In the genomic region with DNA sequence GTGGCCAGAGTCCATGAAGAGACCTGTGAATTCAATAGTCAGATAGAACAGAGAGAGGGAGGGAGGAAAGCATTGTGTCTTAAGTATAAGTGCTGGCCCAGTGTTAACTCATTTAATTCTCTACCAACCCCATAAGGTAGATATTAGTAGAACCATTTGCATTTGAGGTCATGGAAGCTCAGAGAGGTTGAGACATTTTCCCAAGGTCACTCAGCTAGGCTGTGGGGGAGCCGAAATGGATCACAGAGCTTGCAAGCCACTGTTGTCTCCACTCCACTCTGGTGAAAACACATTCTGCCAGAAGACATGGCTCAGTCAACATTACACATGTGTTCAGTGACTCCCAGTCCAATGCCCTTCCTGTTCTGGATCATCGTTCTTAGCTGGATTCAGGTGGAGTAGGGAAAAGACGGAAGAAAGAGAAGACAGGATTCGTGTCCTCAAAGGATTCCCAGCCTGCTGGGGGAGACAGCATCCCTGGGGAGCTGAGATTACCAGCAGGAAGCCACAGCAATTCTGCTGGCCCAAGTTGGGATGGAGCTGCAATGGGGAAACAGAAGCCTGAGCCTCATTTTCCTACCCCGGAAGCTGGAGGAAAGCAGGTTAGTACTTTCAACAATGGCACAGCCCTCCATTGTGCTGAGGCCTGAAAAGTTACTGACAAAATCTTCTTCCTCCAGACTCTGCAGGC, we compare ENCODE assay signal across 28 cellular contexts.
"Had no signal": no experiment of that assay in that cellular context is flagged by ENCODE, and none has a peak within 500 bp of the region (broad histone marks: within the 10 kb centered on the region; RNA-seq: fewer than 3 reads in every experiment).

No MANE protein-coding gene starts in this region.

- H3K4me1 ChIP-seq: heart right ventricle, lower lobe of right lung, stomach had no signal

- H3K4me1 Mint-ChIP-seq: activated CD4-positive, alpha-beta T cell treated with anti-CD3 and anti-CD28 coated beads for 36 hours had no signal

- H3K4me2 ChIP-seq: smooth muscle cell had no signal

- H3K4me3 Mint-ChIP-seq: activated CD4-positive, alpha-beta T cell treated with anti-CD3 and anti-CD28 coated beads for 36 hours; activated T-cell treated with anti-CD3 and anti-CD28 coated beads, Interleukin-2, amount 50 U/mL, for 72 hours; brain; natural killer cell treated with Interleukin-12 subunit alpha and Interleukin-12 subunit beta and Interleukin-15 and Interleukin-18, amount 100 ng/mL, for 72 hours; stimulated activated naive B cell treated with anti-CD40 and anti-IgM and Interleukin-4, amounts not matched to agents 10 μg/mL and 1 μg/mL and 100 μg/mL, for 72 hours had no signal

- H3K4me3 ChIP-seq: heart right ventricle, left lung, lower lobe of right lung, mucosa of descending colon, ovary, smooth muscle cell, stomach, tibial artery had no signal

- H3K9me3 ChIP-seq: heart right ventricle, left lung, lower lobe of right lung, mucosa of descending colon, neutrophil, ovary, stomach, tibial artery had no signal

- H3K27ac ChIP-seq: foreskin keratinocyte, heart right ventricle, left lung, lower lobe of right lung, neutrophil, ovary, stomach, tibial artery had no signal

- H3K9me3 Mint-ChIP-seq: activated naive CD4-positive, alpha-beta T cell treated with anti-CD3 and anti-CD28 coated beads, Interleukin-2, amount 50 U/mL, for 72 hours; activated T-cell treated with anti-CD3 and anti-CD28 coated beads, Interleukin-2, amount 50 U/mL, for 72 hours; natural killer cell treated with Interleukin-12 subunit alpha and Interleukin-12 subunit beta and Interleukin-15 and Interleukin-18, amount 100 ng/mL, for 72 hours; stimulated activated naive B cell treated with anti-CD40 and anti-IgM and Interleukin-4, amounts not matched to agents 10 μg/mL and 1 μg/mL and 100 μg/mL, for 72 hours had no signal

- ATAC-seq: activated CD4-positive, alpha-beta T cell treated with anti-CD3 and anti-CD28 coated beads for 36 hours; activated naive CD4-positive, alpha-beta T cell treated with anti-CD3 and anti-CD28 coated beads, Interleukin-2, amount 50 U/mL, for 72 hours; activated T-cell treated with anti-CD3 and anti-CD28 coated beads, Interleukin-2, amount 50 U/mL, for 72 hours; esophagus mucosa; foreskin keratinocyte; heart right ventricle; mucosa of descending colon; natural killer cell treated with Interleukin-12 subunit alpha and Interleukin-12 subunit beta and Interleukin-15 and Interleukin-18, amount 100 ng/mL, for 72 hours; stimulated activated naive B cell treated with anti-CD40 and anti-IgM and Interleukin-4, amounts not matched to agents 10 μg/mL and 1 μg/mL and 100 μg/mL, for 72 hours had no signal

- H3K36me3 ChIP-seq: heart right ventricle, left lung, lower lobe of right lung, neutrophil, ovary, stomach, tibial artery had no signal

- H3K36me3 Mint-ChIP-seq: activated naive CD4-positive, alpha-beta T cell treated with anti-CD3 and anti-CD28 coated beads, Interleukin-2, amount 50 U/mL, for 72 hours; brain; natural killer cell treated with Interleukin-12 subunit alpha and Interleukin-12 subunit beta and Interleukin-15 and Interleukin-18, amount 100 ng/mL, for 72 hours; stimulated activated naive B cell treated with anti-CD40 and anti-IgM and Interleukin-4, amounts not matched to agents 10 μg/mL and 1 μg/mL and 100 μg/mL, for 72 hours had no signal

- H3K27me3 ChIP-seq: foreskin keratinocyte, left lung, ovary, stomach, tibial artery had no signal

- H3K27ac Mint-ChIP-seq: activated CD4-positive, alpha-beta T cell treated with anti-CD3 and anti-CD28 coated beads for 36 hours; activated naive CD4-positive, alpha-beta T cell treated with anti-CD3 and anti-CD28 coated beads, Interleukin-2, amount 50 U/mL, for 72 hours; activated T-cell treated with anti-CD3 and anti-CD28 coated beads, Interleukin-2, amount 50 U/mL, for 72 hours; natural killer cell treated with Interleukin-12 subunit alpha and Interleukin-12 subunit beta and Interleukin-15 and Interleukin-18, amount 100 ng/mL, for 72 hours; progenitor cell of endocrine pancreas; stimulated activated naive B cell treated with anti-CD40 and anti-IgM and Interleukin-4, amounts not matched to agents 10 μg/mL and 1 μg/mL and 100 μg/mL, for 72 hours had no signal

- DNase-seq: activated CD4-positive, alpha-beta T cell treated with anti-CD3 and anti-CD28 coated beads for 36 hours; activated CD4-positive, CD25-positive, alpha-beta regulatory T cell; activated naive CD4-positive, alpha-beta T cell; activated T-cell treated with anti-CD3 and anti-CD28 coated beads for 4 hours; activated T-cell treated with anti-CD3 and anti-CD28 coated beads, Interleukin-2, amount 50 U/mL, for 72 hours; anterior cingulate cortex; foreskin keratinocyte; heart right ventricle; kidney glomerular epithelial cell; left lung; lower lobe of right lung; mesendoderm; mucosa of descending colon; ovary; stimulated activated CD4-positive, alpha-beta T cell treated with anti-CD3 and anti-CD28 coated beads, Interleukin-1b, Interleukin-23, amount 100 ng/mL, for 48 hours; stimulated activated CD4-positive, alpha-beta T cell treated with anti-CD3 and anti-CD28 coated beads, Interleukin-4, amount 100 ng/mL, for 4 hours; stimulated activated CD8-positive, alpha-beta memory T cell treated with anti-CD3 and anti-CD28 coated beads, Interleukin-4, amount 100 ng/mL, for 48 hours; stimulated activated naive B cell treated with anti-CD40 and anti-IgM and Interleukin-4, amounts not matched to agents 10 μg/mL and 1 μg/mL and 100 μg/mL, for 72 hours; stomach; T-helper 2 cell; tibial artery had no signal
